Comparison of ENCODE assay signal across 8 cellular contexts in genomic region chr6:42452171-42453026, GRCh38. TPM values are rescaled to one million over a fixed set of nuclear protein-coding genes. Genes with fewer than 3 reads are reported as not detected.
DNase-seq lines count a peak whose midpoint lies in the region; ATAC-seq, FAIRE-seq and TF ChIP-seq lines count a peak whose summit lies in the region.

No MANE protein-coding gene starts in this region.

- H3K4me1 Mint-ChIP-seq in activated CD8-positive, alpha-beta T cell treated with anti-CD3 and anti-CD28 coated beads, Interleukin-2, amount 10 ng/mL, durations not matched to agents 7 days and 5 days (ENCODE audit: low read depth): peaks cover 43% of the 10 kb centered on the region
- H3K4me1 Mint-ChIP-seq in stimulated activated naive CD8-positive, alpha-beta T cell treated with anti-CD3 and anti-CD28 coated beads, Interleukin-15, Interleukin-2, amounts not matched to agents 100 ng/mL and 50 ng/mL, for 24 hours (ENCODE audit: low read depth): peaks cover 52% of the 10 kb centered on the region

- peaks cover 32% of the 10 kb centered on the region for H3K23me2 ChIP-seq in H1 (ENCODE audit: low read depth, low read length)

- H2AK5ac ChIP-seq in H1 (ENCODE audit: low read depth, low read length): peak overlapping the region; percentile 70; the same call in 1 of the 2 replicates
- H2AK5ac ChIP-seq in mesenchymal stem cell (ENCODE audit: low read length, severe bottlenecking): peak overlapping the region; percentile 73

- POLR2A ChIA-PET in activated CD8-positive, alpha-beta T cell treated with anti-CD3 and anti-CD28 coated beads, Interleukin-2, amount 10 ng/mL, durations not matched to agents 7 days and 5 days (lab: Charles Lee): interaction anchor here (0.6 to 3.8 kb wide), 11 partner anchors 8 to 1932 kb away, joined by 3 to 29 read pairs (median 4); partner anchors contain the start of genes RPL7L1 and UBR2
- POLR2A ChIA-PET in H1 (lab: Charles Lee; ENCODE audit: partially characterized antibody): interaction anchor here (0.6 to 7.2 kb wide), 16 partner anchors 11 to 416 kb away, joined by 3 to 88 read pairs (median 4); partner anchors contain the start of gene UBR2

- H3K23ac ChIP-seq in H1 (ENCODE audit: insufficient read length) (no peak overlapping the region), mesenchymal stem cell (ENCODE audit: low read length in 2 of 2) (peak overlapping the region; percentile 98 to 100)

- peaks cover 6% of the 10 kb centered on the region; the same call in 1 of the 2 replicates for H3K79me1 ChIP-seq in H1 (ENCODE audit: low read depth, low read length)
- peaks cover 2% of the 10 kb centered on the region for H3K79me1 ChIP-seq in mesenchymal stem cell (replicated peaks; ENCODE audit: low read length, poor library complexity, severe bottlenecking)

- no peak for TF ChIP-seq RAD21 in H1 (IDR thresholded peaks at IDR 0.05 in 1 of 2, conservative IDR thresholded peaks at IDR 0.05 in 1 of 2; ENCODE audit: low read depth in 2 of 2, low read length in 2 of 2)

- H3K79me2 ChIP-seq in ACC112 (ENCODE audit: control insufficient read depth, insufficient read depth, low read length, unreplicated experiment) (peaks cover 35% of the 10 kb centered on the region), H1 (ENCODE audit: control insufficient read depth in 1 of 2, insufficient read depth in 2 of 2, low read length in 2 of 2) (peaks cover 23 to 35% of the 10 kb centered on the region in 2 experiments)

- H3K4me2 ChIP-seq in H1 (ENCODE audit: insufficient read depth in 1 of 2, low read depth in 2 of 2, low read length in 2 of 2) (peak overlapping the region; percentile 91 to 98), mesenchymal stem cell (ENCODE audit: low read length, poor library complexity, severe bottlenecking) (peak overlapping the region; percentile 74)

- H3K9ac ChIP-seq in H1 (replicated peaks in 1 of 4; ENCODE audit: extremely low read depth in 1 of 4, low read depth in 3 of 4, low read length in 3 of 4) (peak overlapping the region; percentile 38 to 82 (median 77)), mesenchymal stem cell (ENCODE audit: low read length) (peak overlapping the region; percentile 90)

- peak overlapping the region; percentile 90 for H4K8ac ChIP-seq in H1 (ENCODE audit: extremely low read depth, insufficient read depth, low read length)
- H4K8ac ChIP-seq in mesenchymal stem cell (ENCODE audit: low read length): peak overlapping the region; percentile 98

- H2BK120ac ChIP-seq in H1 (replicated peaks; ENCODE audit: low read depth, low read length) (peak overlapping the region; percentile 73), mesenchymal stem cell (ENCODE audit: low read depth, low read length) (peak overlapping the region; percentile 89)

- TF ChIP-seq CTCF in H1 (IDR thresholded peaks at IDR 0.05; ENCODE audit: control extremely low read depth in 1 of 3, insufficient read depth in 1 of 3, low read depth in 1 of 3, low read length in 3 of 3): no peak

- ATAC-seq in GM18517 (IDR thresholded peaks at IDR 0.05; ENCODE audit: unreplicated experiment) (peak; percentile 33), HG03280 (IDR thresholded peaks at IDR 0.05; ENCODE audit: unreplicated experiment) (peak; percentile 33)
- peak; percentile 48 for ATAC-seq in activated CD8-positive, alpha-beta T cell treated with anti-CD3 and anti-CD28 coated beads, Interleukin-2, amount 10 ng/mL, durations not matched to agents 7 days and 5 days

- H3K4ac ChIP-seq in H1 (replicated peaks; ENCODE audit: insufficient read length, low read depth, low read length): peak overlapping the region; percentile 73
- H3K4ac ChIP-seq in mesenchymal stem cell (ENCODE audit: low read depth in 1 of 2, low read length in 2 of 2): peak overlapping the region; percentile 100

- H2BK20ac ChIP-seq in H1 (ENCODE audit: low read length): 0 out of 2 replicates have a peak overlapping the region, but pooled peaks have one; percentile 80

- H2AFZ ChIP-seq in ACC112 (ENCODE audit: low read length, unreplicated experiment) (peak overlapping the region; percentile 87), H1 (ENCODE audit: low read length) (no peak overlapping the region), mesenchymal stem cell (ENCODE audit: low read depth, low read length) (peak overlapping the region; percentile 81)

- H3K27me3 ChIP-seq in ACC112 (ENCODE audit: insufficient read depth, low read length): no peaks in the 10 kb centered on the region
- H3K27me3 ChIP-seq in H1 (replicated peaks in 1 of 4; ENCODE audit: control insufficient read depth in 3 of 4, extremely low read depth in 1 of 4, insufficient read depth in 3 of 4, low read length in 3 of 4): no peaks in the 10 kb centered on the region; a peak in 1 of 7 replicates
- no peaks in the 10 kb centered on the region for H3K27me3 ChIP-seq in mesenchymal stem cell (ENCODE audit: control insufficient read depth in 1 of 2, insufficient read depth in 1 of 2, low read length in 2 of 2)

- H3K9me3 Mint-ChIP-seq in activated CD8-positive, alpha-beta T cell treated with anti-CD3 and anti-CD28 coated beads, Interleukin-2, amount 10 ng/mL, durations not matched to agents 7 days and 5 days (ENCODE audit: insufficient read depth): no peaks in the 10 kb centered on the region
- H3K9me3 Mint-ChIP-seq in stimulated activated naive CD8-positive, alpha-beta T cell treated with anti-CD3 and anti-CD28 coated beads, Interleukin-15, Interleukin-2, amounts not matched to agents 100 ng/mL and 50 ng/mL, for 24 hours: no peaks in the 10 kb centered on the region

- H3K4me3 Mint-ChIP-seq in activated CD8-positive, alpha-beta T cell treated with anti-CD3 and anti-CD28 coated beads, Interleukin-2, amount 10 ng/mL, durations not matched to agents 7 days and 5 days: peak overlapping the region; percentile 91
- H3K4me3 Mint-ChIP-seq in stimulated activated naive CD8-positive, alpha-beta T cell treated with anti-CD3 and anti-CD28 coated beads, Interleukin-15, Interleukin-2, amounts not matched to agents 100 ng/mL and 50 ng/mL, for 24 hours: peak overlapping the region; percentile 89

- H3K4me3 ChIP-seq in ACC112 (ENCODE audit: low read depth, low read length) (peak overlapping the region; percentile 97), H1 (ENCODE audit: extremely low read depth in 1 of 4, insufficient read depth in 2 of 4, low read depth in 3 of 4, low read length in 4 of 4) (peak overlapping the region; percentile 73 to 96 (median 94)), mesenchymal stem cell (ENCODE audit: insufficient read depth in 1 of 2, low read depth in 1 of 2, low read length in 2 of 2) (peak overlapping the region; percentile 92 to 93)

- H3K36me3 ChIP-seq in ACC112 (ENCODE audit: insufficient read depth, low read length) (peaks cover 5% of the 10 kb centered on the region; the same call in 1 of the 2 replicates), H1 (ENCODE audit: control insufficient read depth in 2 of 4, insufficient read depth in 4 of 4, low read length in 3 of 4) (no peaks in the 10 kb centered on the region), mesenchymal stem cell (ENCODE audit: control insufficient read depth in 1 of 2, insufficient read depth in 2 of 2, low read depth in 1 of 2, low read length in 2 of 2) (no peaks in the 10 kb centered on the region)

- FAIRE-seq in H1 (lab: Jason Lieb, UNC): no peak

- no peak for TF ChIP-seq EP300 in H1 (IDR thresholded peaks at IDR 0.05; ENCODE audit: borderline replicate concordance in 1 of 2, low read depth in 2 of 2, low read length in 2 of 2)

- H3K36me3 Mint-ChIP-seq in activated CD8-positive, alpha-beta T cell treated with anti-CD3 and anti-CD28 coated beads, Interleukin-2, amount 10 ng/mL, durations not matched to agents 7 days and 5 days (ENCODE audit: low read depth): peaks cover 22% of the 10 kb centered on the region
- peaks cover 4% of the 10 kb centered on the region for H3K36me3 Mint-ChIP-seq in stimulated activated naive CD8-positive, alpha-beta T cell treated with anti-CD3 and anti-CD28 coated beads, Interleukin-15, Interleukin-2, amounts not matched to agents 100 ng/mL and 50 ng/mL, for 24 hours (ENCODE audit: low read depth)

- CTCF ChIA-PET in activated CD8-positive, alpha-beta T cell treated with anti-CD3 and anti-CD28 coated beads, Interleukin-2, amount 10 ng/mL, durations not matched to agents 7 days and 5 days (lab: Charles Lee): interaction anchor here (0.6 to 3.8 kb wide), 9 partner anchors 8 to 850 kb away, joined by 3 to 21 read pairs (median 4); no protein-coding TSS in a partner anchor
- CTCF ChIA-PET in H1 (lab: Charles Lee; ENCODE audit: partially characterized antibody): interaction anchor here (0.6 to 3.2 kb wide), 5 partner anchors 10 to 210 kb away, joined by 3 to 16 read pairs (median 4); no protein-coding TSS in a partner anchor

- peak overlapping the region; percentile 99 for H4K91ac ChIP-seq in H1 (replicated peaks; ENCODE audit: insufficient read length, low read length)
- H4K91ac ChIP-seq in mesenchymal stem cell (ENCODE audit: low read length): peak overlapping the region; percentile 100

- H3K27ac ChIP-seq in ACC112 (ENCODE audit: low read depth, low read length) (peak overlapping the region; percentile 48), H1 (ENCODE audit: low read depth, low read length) (peak overlapping the region; percentile 89), mesenchymal stem cell (ENCODE audit: low read length, poor library complexity, severe bottlenecking) (peak overlapping the region; percentile 93)

- no peaks in the 10 kb centered on the region for H4K20me1 ChIP-seq in H1 (replicated peaks in 1 of 2; ENCODE audit: control insufficient read depth in 1 of 2, insufficient read depth in 2 of 2, low read length in 2 of 2)

- H3K4me1 ChIP-seq in ACC112 (ENCODE audit: control insufficient read depth, insufficient read depth, low read length, unreplicated experiment) (peaks cover 4% of the 10 kb centered on the region), H1 (replicated peaks in 1 of 4; ENCODE audit: control insufficient read depth in 3 of 4, insufficient read depth in 4 of 4, low read length in 3 of 4) (peaks cover under 1 to 26% (median 14%) of the 10 kb centered on the region in 4 experiments; a peak in 6 of 7 replicates), mesenchymal stem cell (ENCODE audit: control insufficient read depth, insufficient read depth, low read depth, low read length) (peaks cover 5% of the 10 kb centered on the region)

- peaks cover 12% of the 10 kb centered on the region for H3K27me3 Mint-ChIP-seq in activated CD8-positive, alpha-beta T cell treated with anti-CD3 and anti-CD28 coated beads, Interleukin-2, amount 10 ng/mL, durations not matched to agents 7 days and 5 days (ENCODE audit: low read depth)
- peaks cover 9% of the 10 kb centered on the region for H3K27me3 Mint-ChIP-seq in stimulated activated naive CD8-positive, alpha-beta T cell treated with anti-CD3 and anti-CD28 coated beads, Interleukin-15, Interleukin-2, amounts not matched to agents 100 ng/mL and 50 ng/mL, for 24 hours

- H3K14ac ChIP-seq in H1 (ENCODE audit: insufficient read length) (no peak overlapping the region), mesenchymal stem cell (ENCODE audit: low read length in 2 of 2) (peak overlapping the region; percentile 94 to 100)

- H3K27ac Mint-ChIP-seq in activated CD8-positive, alpha-beta T cell treated with anti-CD3 and anti-CD28 coated beads, Interleukin-2, amount 10 ng/mL, durations not matched to agents 7 days and 5 days: peak overlapping the region; percentile 84
- peak overlapping the region; percentile 84 for H3K27ac Mint-ChIP-seq in stimulated activated naive CD8-positive, alpha-beta T cell treated with anti-CD3 and anti-CD28 coated beads, Interleukin-15, Interleukin-2, amounts not matched to agents 100 ng/mL and 50 ng/mL, for 24 hours

- TF ChIP-seq POLR2A in H1 (IDR thresholded peaks at IDR 0.05; ENCODE audit: control extremely low read depth in 1 of 2, low read depth in 2 of 2, low read length in 2 of 2): peak in 1 of 2 experiments; percentile 25; a peak in 1 of 3 replicates

- H3K9me3 ChIP-seq in H1 (ENCODE audit: insufficient read depth in 2 of 2, low read depth in 1 of 2, low read length in 1 of 2): no peaks in the 10 kb centered on the region
- H3K9me3 ChIP-seq in mesenchymal stem cell (ENCODE audit: control insufficient read depth, low read length): no peaks in the 10 kb centered on the region

- 3% methylated on average over 47 of the region's 78 CpGs; no CpG with 5 or more reads in 1 of the 2 experiments for WGBS in H1 (ENCODE audit: extremely low coverage in 1 of 2, insufficient coverage in 1 of 2, insufficient read length in 1 of 2, insufficient replicate concordance in 2 of 2, low coverage in 1 of 2, low lambda C conversion rate in 2 of 2, missing lambda C conversion rate in 1 of 2), 2 experiments
- under 1% methylated on average over 62 of the region's 78 CpGs for WGBS in mesenchymal stem cell

- H2BK5ac ChIP-seq in H1 (ENCODE audit: low read depth, low read length) (peak overlapping the region; percentile 98), mesenchymal stem cell (ENCODE audit: low read depth, low read length, poor library complexity, severe bottlenecking) (peak overlapping the region; percentile 88)

- peak overlapping the region; percentile 100 for H3K18ac ChIP-seq in H1 (ENCODE audit: extremely low read depth, low read length)
- peak overlapping the region; percentile 100 for H3K18ac ChIP-seq in mesenchymal stem cell (ENCODE audit: low read depth in 1 of 2, low read length in 2 of 2)

- H2BK12ac ChIP-seq in H1 (ENCODE audit: low read depth, low read length) (peak overlapping the region; percentile 72; the same call in 1 of the 2 replicates), mesenchymal stem cell (ENCODE audit: low read length in 2 of 2) (peak overlapping the region in 1 of 2 experiments; percentile 94)

- H2BK15ac ChIP-seq in H1 (ENCODE audit: low read length): peak overlapping the region; percentile 94; the same call in 1 of the 2 replicates
- H2BK15ac ChIP-seq in mesenchymal stem cell (ENCODE audit: low read depth, poor library complexity, severe bottlenecking): peak overlapping the region; percentile 78

- peak overlapping the region; percentile 96 for H4K5ac ChIP-seq in H1 (ENCODE audit: insufficient read length, low read depth, low read length)

- H3K56ac ChIP-seq in H1 (replicated peaks; ENCODE audit: insufficient read length, low read depth, low read length): peak overlapping the region; percentile 89

- DNase-seq in NCI-H748 (lab: John Stamatoyannopoulos, UW; ENCODE audit: unreplicated experiment): peak; percentile 95
- DNase-seq in activated CD8-positive, alpha-beta T cell treated with anti-CD3 and anti-CD28 coated beads, Interleukin-2, amount 10 ng/mL, durations not matched to agents 7 days and 5 days: peak; percentile 52
- peak in 1 of 2 experiments; percentile 85 for DNase-seq in H1 (ENCODE audit: low read depth in 1 of 2, low spot score in 2 of 2)
- peak; percentile 88 for DNase-seq in mesenchymal stem cell

RNA-seq across cellular contexts. Expression of gene TRERF1, which starts 0.7 kb away (rescaled TPM):
- 10 to 100 TPM; 11.3 to 11.8 TPM for total RNA-seq in activated CD8-positive, alpha-beta T cell treated with anti-CD3 and anti-CD28 coated beads, Interleukin-2, amount 10 ng/mL, durations not matched to agents 7 days and 5 days
- 21.5 and 22.8 TPM in 2 replicates for total RNA-seq in H1 (2021; fragmentation: NEBNext Ultra II Directional; extraction: Animal tissue kit (Norgen Biotek cat#: 25700))
- 10.8 and 14.9 TPM in 2 replicates for polyA plus RNA-seq in H1 (2011; rRNA removed)
- polyA plus RNA-seq in H1 (2011; cell fraction: cytosol; rRNA removed): 7.8 TPM
- 23.3 TPM for polyA plus RNA-seq in H1 (2011; cell fraction: nucleus; rRNA removed)
- polyA plus RNA-seq in H1 (2012, experiment 1 of 2): 14.0 to 17.0 TPM (median 15.2 TPM) in 4 replicates
- polyA plus RNA-seq in H1 (2012, experiment 2 of 2): 3.9 TPM
- 10.3 TPM for polyA plus RNA-seq in H1 (2013, experiment 1 of 2)
- polyA plus RNA-seq in H1 (2013, experiment 2 of 2): 10.3 TPM
- 12.4 and 15.8 TPM in 2 replicates for polyA minus RNA-seq in H1 (2011; rRNA and poly(A)+ RNA removed)
- polyA minus RNA-seq in H1 (2011; cell fraction: cytosol; rRNA and poly(A)+ RNA removed): 14.0 TPM
- 18.1 TPM for polyA minus RNA-seq in H1 (2011; cell fraction: nucleus; rRNA and poly(A)+ RNA removed)
- polyA plus RNA-seq in mesenchymal stem cell (2013, experiment 1 of 2): 8.3 TPM
- polyA plus RNA-seq in mesenchymal stem cell (2013, experiment 2 of 2): 7.9 TPM
